ENCODE assay signal across 8 cellular contexts in genomic region chr5:36739751-36740221, GRCh38.
DNase-seq lines count a peak whose midpoint lies in the region; ATAC-seq and TF ChIP-seq lines count a peak whose summit lies in the region.

No MANE protein-coding gene starts in this region.

- CTCF ChIA-PET in CD8-positive, alpha-beta T cell (lab: Charles Lee), result interaction anchor here (0.7 to 2.8 kb wide), 12 partner anchors 9 to 266 kb away, joined by 3 to 18 read pairs (median 4); partner anchors contain the start of gene NIPBL

- H3K9me3 ChIP-seq in CD8-positive, alpha-beta T cell (ENCODE audit: low read length), result no peaks in the 10 kb centered on the region
- no peaks in the 10 kb centered on the region for H3K9me3 ChIP-seq in tibial artery

- no peaks in the 10 kb centered on the region for H3K9me3 Mint-ChIP-seq in CD8-positive, alpha-beta T cell

- H3K27ac Mint-ChIP-seq in CD8-positive, alpha-beta T cell, result no peak overlapping the region

- peak; percentile 31 to 73 (median 68) for DNase-seq in CD8-positive, alpha-beta T cell
- DNase-seq in HUDEP-2 (lab: John Stamatoyannopoulos, UW; ENCODE audit: unreplicated experiment in 76 of 76) (peak in 75 of 76 experiments; percentile 24 to 98 (median 80)), OCI-M2 (lab: John Stamatoyannopoulos, UW; ENCODE audit: unreplicated experiment) (peak; percentile 96), activated T-cell treated with anti-CD3 and anti-CD28 coated beads for 4 hours (peak; percentile 44), fibroblast of pulmonary artery (ENCODE audit: low read depth) (peak; percentile 91), omental fat pad (ENCODE audit: low spot score) (peak; percentile 70), tibial artery (peak; percentile 67 to 71)

- H3K36me3 Mint-ChIP-seq in CD8-positive, alpha-beta T cell, result no peaks in the 10 kb centered on the region

- intact Hi-C loops in CD8-positive, alpha-beta T cell (cut with DNase I, micrococcal nuclease), result loop anchor here (1.0 to 2.0 kb wide), 4 partner anchors 131 to 267 kb away; no protein-coding TSS in a partner anchor
- intact Hi-C loops in tibial artery (cut with DNase I; ENCODE audit: low total_unique reads), result loop anchor here (10.0 kb wide), 1 partner anchor 125 kb away; no protein-coding TSS in a partner anchor

- H3K36me3 ChIP-seq in CD8-positive, alpha-beta T cell (ENCODE audit: insufficient read depth, low read length), result no peaks in the 10 kb centered on the region
- no peaks in the 10 kb centered on the region for H3K36me3 ChIP-seq in tibial artery

- H3K4me3 ChIP-seq in CD8-positive, alpha-beta T cell (ENCODE audit: low read depth, low read length), result no peak overlapping the region
- H3K4me3 ChIP-seq in fibroblast of pulmonary artery (replicated peaks; ENCODE audit: low read depth, low read length) (peak overlapping the region; percentile 38), tibial artery (no peak overlapping the region)

- ATAC-seq in CD8-positive, alpha-beta T cell, result peak; percentile 97
- ATAC-seq in GM19372 (IDR thresholded peaks at IDR 0.05; ENCODE audit: low read depth, unreplicated experiment) (peak; percentile 61), omental fat pad (ENCODE audit: low FRiP score) (no peak)

- no peak overlapping the region for H3K27ac ChIP-seq in CD8-positive, alpha-beta T cell (ENCODE audit: low read depth, low read length)
- H3K27ac ChIP-seq in tibial artery, result no peak overlapping the region

- H3K4me1 ChIP-seq in CD8-positive, alpha-beta T cell (ENCODE audit: insufficient read depth, low read length), result peaks cover 6% of the 10 kb centered on the region
- H3K4me1 ChIP-seq in tibial artery, result peaks cover 0 to 16% (median 9%) of the 10 kb centered on the region in 4 donors

- peaks cover 11% of the 10 kb centered on the region for H3K4me1 Mint-ChIP-seq in CD8-positive, alpha-beta T cell (ENCODE audit: low read depth)

- no peaks in the 10 kb centered on the region for H3K27me3 ChIP-seq in CD8-positive, alpha-beta T cell (ENCODE audit: insufficient read depth, low read length)
- H3K27me3 ChIP-seq in tibial artery, result peaks cover 0 to 21% of the 10 kb centered on the region in 2 donors

- POLR2A ChIA-PET in CD8-positive, alpha-beta T cell (lab: Charles Lee), result interaction anchor here (1.6 kb wide), 1 partner anchor 135 kb away, joined by 4 read pairs; no protein-coding TSS in a partner anchor

- peaks cover 39% of the 10 kb centered on the region for H3K27me3 Mint-ChIP-seq in CD8-positive, alpha-beta T cell (ENCODE audit: low read depth)

- H3K4me3 Mint-ChIP-seq in CD8-positive, alpha-beta T cell, result no peak overlapping the region

- peak; percentile 76 for TF ChIP-seq CTCF in CD8-positive, alpha-beta T cell (IDR thresholded peaks at IDR 0.05)
- peak; percentile 97 for TF ChIP-seq CTCF in fibroblast of pulmonary artery (IDR thresholded peaks at IDR 0.05; ENCODE audit: low read length, missing control alignments)
- TF ChIP-seq CTCF in omental fat pad (IDR thresholded peaks at IDR 0.05), result no peak
- TF ChIP-seq CTCF in tibial artery (IDR thresholded peaks at IDR 0.05), result peak; percentile 41 to 52

Comparison
In these comparisons a context has a peak if more than half of its experiments do, and no peak if none do; other contexts are left out.
1. DNase-seq: peak in every context shown above with its lines; median percentile 96 in OCI-M2; 91 in fibroblast of pulmonary artery; 80 in HUDEP-2; 70 in omental fat pad; 69 in tibial artery; 68 in CD8-positive, alpha-beta T cell; 44 in activated T-cell treated with anti-CD3 and anti-CD28 coated beads for 4 hours.
2. CTCF ChIP-seq: peak in CD8-positive, alpha-beta T cell (single experiment), fibroblast of pulmonary artery (single experiment) and tibial artery (2 of 2); none in omental fat pad (0 of 3).